16 cellular contexts compared by ENCODE assay signal in the genomic region with DNA sequence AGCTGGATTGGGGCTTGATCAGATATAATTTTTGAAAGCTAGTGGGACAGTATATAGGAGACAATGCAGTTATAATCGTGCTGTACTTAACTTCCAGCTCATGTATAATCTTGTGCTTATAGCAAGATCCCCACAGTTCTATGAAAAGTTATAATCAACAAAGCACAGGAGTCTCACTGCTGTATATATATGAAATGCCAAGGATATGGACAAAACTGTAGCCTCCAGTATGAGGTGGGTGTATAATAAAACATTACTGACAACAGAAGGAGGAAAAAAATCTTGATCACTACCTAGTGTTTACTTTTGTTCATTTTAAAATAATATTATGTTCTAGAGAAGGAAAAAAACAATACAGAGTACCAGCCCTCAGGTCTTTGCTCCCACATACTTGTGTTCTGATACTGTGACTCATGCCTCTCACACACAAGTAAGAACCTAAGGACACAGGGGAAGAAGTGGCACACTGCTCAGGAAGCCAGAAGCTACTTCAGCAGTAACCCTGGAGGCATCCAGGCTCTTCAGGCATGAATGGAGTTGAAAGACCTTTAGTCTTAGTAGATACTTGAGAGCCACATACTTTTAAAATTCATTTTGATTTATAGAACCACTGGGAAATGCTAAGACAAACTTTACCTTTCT.
A peak's percentile ranks its signal among the peaks of the same experiment; 100 is the strongest.
DNase-seq lines count a peak whose midpoint lies in the region; ATAC-seq, FAIRE-seq and TF ChIP-seq lines count a peak whose summit lies in the region.
"Had no signal": no experiment of that assay in that cellular context is flagged by ENCODE, and none has a peak within 500 bp of the region (broad histone marks: within the 10 kb centered on the region; RNA-seq: fewer than 3 reads in every experiment).

No MANE protein-coding gene starts in this region.

- no peaks in the 10 kb centered on the region for H3K4me1 Mint-ChIP-seq in CD4-positive, alpha-beta T cell (ENCODE audit: low read depth)
- H3K4me1 Mint-ChIP-seq: activated naive CD8-positive, alpha-beta T cell treated with anti-CD3 and anti-CD28 coated beads, Interleukin-2, amount 50 U/mL, for 24 hours had no signal

- peak; percentile 98 for ATAC-seq in foreskin keratinocyte
- no peak for ATAC-seq in CD4-positive, alpha-beta T cell (ENCODE audit: poor library complexity)
- ATAC-seq in GM21381 (IDR thresholded peaks at IDR 0.05; ENCODE audit: unreplicated experiment): no peak
- ATAC-seq: activated naive CD8-positive, alpha-beta T cell treated with anti-CD3 and anti-CD28 coated beads, Interleukin-2, amount 50 U/mL, for 24 hours had no signal

- DNase-seq in HK-2 (ENCODE audit: unreplicated experiment) (peak; percentile 22), adipocyte (ENCODE audit: low read depth) (peak; percentile 73), foreskin keratinocyte (peak; percentile 35 to 73), small intestine (peak; percentile 0), GM19239 (ENCODE audit: insufficient read length, low spot score) (no peak), ureter (ENCODE audit: low spot score) (no peak)
- DNase-seq in CD4-positive, alpha-beta T cell: no peak
- DNase-seq: activated CD8-positive, alpha-beta memory T cell treated with anti-CD3 and anti-CD28 coated beads for 24 hours; activated naive CD8-positive, alpha-beta T cell treated with anti-CD3 and anti-CD28 coated beads, Interleukin-2, amount 50 U/mL, for 24 hours; erythroblast; left ventricle myocardium inferior; NCI-H1417 treated with DMSO at 0.1 percent for 48 hours; NCI-H748 treated with DMSO at 0.1 percent for 48 hours; nucleus accumbens; stimulated activated naive CD4-positive, alpha-beta T cell treated with Interleukin-2 at 50 U/mL for 16 hours had no signal

- TF ChIP-seq CTCF in foreskin keratinocyte (conservative IDR thresholded peaks at IDR 0.05): no peak
- no peak for TF ChIP-seq CTCF in CD4-positive, alpha-beta T cell (IDR thresholded peaks at IDR 0.05)

- FAIRE-seq in small intestine (lab: Jason Lieb, UNC): no peak
- FAIRE-seq in GM19239 (lab: Jason Lieb, UNC): no peak

- POLR2A ChIA-PET in CD4-positive, alpha-beta T cell (lab: Charles Lee): no interaction called here

- CTCF ChIA-PET in CD4-positive, alpha-beta T cell (lab: Charles Lee): no interaction called here

- no peaks in the 10 kb centered on the region for H3K9me3 ChIP-seq in adipocyte (ENCODE audit: control insufficient read depth, low read length)
- H3K9me3 ChIP-seq in small intestine (ENCODE audit: control insufficient read depth, low read depth): no peaks in the 10 kb centered on the region
- no peaks in the 10 kb centered on the region for H3K9me3 ChIP-seq in CD4-positive, alpha-beta T cell (ENCODE audit: control insufficient read depth, low read length)
- H3K9me3 ChIP-seq: left ventricle myocardium inferior had no signal

- no peaks in the 10 kb centered on the region for H3K9me3 Mint-ChIP-seq in CD4-positive, alpha-beta T cell
- H3K9me3 Mint-ChIP-seq: activated naive CD8-positive, alpha-beta T cell treated with anti-CD3 and anti-CD28 coated beads, Interleukin-2, amount 50 U/mL, for 24 hours had no signal

- intact Hi-C loops in CD4-positive, alpha-beta T cell (cut with DNase I, micrococcal nuclease): no loop called here

- H3K4me3 Mint-ChIP-seq in CD4-positive, alpha-beta T cell: no peak overlapping the region
- H3K4me3 Mint-ChIP-seq: activated naive CD8-positive, alpha-beta T cell treated with anti-CD3 and anti-CD28 coated beads, Interleukin-2, amount 50 U/mL, for 24 hours had no signal

- H3K4me1 ChIP-seq in adipocyte (ENCODE audit: control insufficient read depth, insufficient read depth, low read length) (no peaks in the 10 kb centered on the region), foreskin keratinocyte (peaks cover 9% of the 10 kb centered on the region), small intestine (ENCODE audit: control insufficient read depth in 2 of 2, insufficient read depth in 1 of 2, low read depth in 1 of 2, low read length in 1 of 2) (no peaks in the 10 kb centered on the region)
- H3K4me1 ChIP-seq: left ventricle myocardium inferior had no signal

- no peaks in the 10 kb centered on the region for H3K27me3 ChIP-seq in adipocyte (replicated peaks; ENCODE audit: control insufficient read depth, insufficient read depth, low read length)
- H3K27me3 ChIP-seq in foreskin keratinocyte: no peaks in the 10 kb centered on the region
- H3K27me3 ChIP-seq in small intestine (ENCODE audit: control insufficient read depth in 2 of 2, insufficient read depth in 2 of 2, low read length in 2 of 2): no peaks in the 10 kb centered on the region
- H3K27me3 ChIP-seq in CD4-positive, alpha-beta T cell (ENCODE audit: control insufficient read depth, insufficient read depth, low read length): no peaks in the 10 kb centered on the region

- peak overlapping the region; percentile 27 for H3K27ac ChIP-seq in foreskin keratinocyte
- no peak overlapping the region for H3K27ac ChIP-seq in small intestine (ENCODE audit: low read depth in 1 of 2, low read length in 1 of 2)
- H3K27ac ChIP-seq in CD4-positive, alpha-beta T cell (ENCODE audit: low read depth, low read length): no peak overlapping the region
- H3K27ac ChIP-seq: left ventricle myocardium inferior had no signal

- no peaks in the 10 kb centered on the region for H3K36me3 Mint-ChIP-seq in CD4-positive, alpha-beta T cell (ENCODE audit: low read depth)

- no peak overlapping the region for H3K27ac Mint-ChIP-seq in CD4-positive, alpha-beta T cell
- H3K27ac Mint-ChIP-seq: activated naive CD8-positive, alpha-beta T cell treated with anti-CD3 and anti-CD28 coated beads, Interleukin-2, amount 50 U/mL, for 24 hours had no signal

- H3K36me3 ChIP-seq in adipocyte (ENCODE audit: control insufficient read depth, insufficient read depth, low read length, severe bottlenecking): no peaks in the 10 kb centered on the region
- H3K36me3 ChIP-seq in small intestine (ENCODE audit: control insufficient read depth in 2 of 2, insufficient read depth in 2 of 2, low read length in 2 of 2): no peaks in the 10 kb centered on the region

- no peaks in the 10 kb centered on the region for H3K27me3 Mint-ChIP-seq in CD4-positive, alpha-beta T cell
- H3K27me3 Mint-ChIP-seq: activated naive CD8-positive, alpha-beta T cell treated with anti-CD3 and anti-CD28 coated beads, Interleukin-2, amount 50 U/mL, for 24 hours had no signal

- 18 to 54% (median 33%) methylated on average over 1 of the region's 1 CpG for WGBS in small intestine, 3 donors

- H3K9ac ChIP-seq in adipocyte (ENCODE audit: low read length): no peak overlapping the region

- H3K4me3 ChIP-seq in adipocyte (ENCODE audit: low read length): no peak overlapping the region
- H3K4me3 ChIP-seq in small intestine (ENCODE audit: low read depth in 1 of 2, low read length in 2 of 2): no peak overlapping the region
- H3K4me3 ChIP-seq: left ventricle myocardium inferior had no signal

Comparison
In these comparisons a context has a peak if more than half of its experiments do, and no peak if none do; other contexts are left out.
1. DNase-seq: peak in HK-2 (single experiment), adipocyte (single experiment), foreskin keratinocyte (2 of 2) and small intestine (single experiment); none in GM19239 (single experiment), ureter (single experiment) and CD4-positive, alpha-beta T cell (0 of 10).